1 cellular context compared by ENCODE assay signal in the genomic region with DNA sequence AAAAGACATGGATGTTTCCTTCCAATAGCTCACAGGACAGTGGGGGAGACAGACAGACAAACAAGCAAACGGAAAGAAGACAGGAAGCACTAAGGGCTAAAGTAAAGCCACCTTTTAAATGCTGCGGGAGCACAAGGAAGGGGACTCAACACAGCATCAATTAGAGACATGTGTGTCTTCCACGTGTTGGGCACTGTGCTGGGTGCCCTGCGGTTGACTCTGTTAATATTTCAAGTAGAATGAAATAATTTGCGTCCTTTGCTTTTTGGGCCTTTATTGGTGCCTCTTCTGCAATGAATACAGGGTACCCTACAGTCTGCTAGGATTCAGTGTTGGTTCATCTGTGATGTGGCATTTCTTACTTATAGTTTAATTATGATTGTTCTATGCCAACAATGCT.
TF ChIP-seq lines count a peak whose summit lies in the region.

No MANE protein-coding gene starts in this region.

TF ChIP-seq in HCT116, 20 proteins besides CTCF, POLR2A, EP300 and RAD21:
- TF ChIP-seq CEBPB (IDR thresholded peaks at IDR 0.05; ENCODE audit: low read depth) (no peak), ZFX (IDR thresholded peaks at IDR 0.05) (no peak), CBX3 (IDR thresholded peaks at IDR 0.05; ENCODE audit: low read depth) (no peak), MAX (IDR thresholded peaks at IDR 0.05) (no peak)
